ENCODE assay signal across 17 cellular contexts in the genomic region with DNA sequence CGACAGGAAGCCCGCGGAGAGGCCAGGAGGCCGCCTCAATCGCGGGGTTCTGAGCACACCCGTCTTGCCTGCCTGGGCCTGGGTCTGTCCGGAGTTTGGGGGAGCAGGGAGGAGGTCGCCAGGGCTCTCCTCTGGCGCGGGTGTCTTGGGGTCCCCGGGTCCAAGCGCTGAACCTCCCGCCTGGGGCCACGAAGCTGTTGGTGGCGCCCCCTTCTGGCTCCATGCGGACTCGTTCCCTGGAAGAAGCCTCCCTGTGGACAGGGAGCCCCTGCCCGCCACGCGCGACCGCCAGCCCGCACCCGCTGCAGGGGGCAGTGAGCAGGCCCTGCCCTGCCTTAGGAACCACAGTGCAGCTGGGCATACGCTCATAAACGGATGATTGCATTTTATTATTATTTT. TPM values are rescaled to one million over a fixed set of nuclear protein-coding genes. Genes with fewer than 3 reads are reported as not detected.
DNase-seq lines count a peak whose midpoint lies in the region; ATAC-seq, FAIRE-seq and TF ChIP-seq lines count a peak whose summit lies in the region.
"Had no signal": no experiment of that assay in that cellular context is flagged by ENCODE, and none has a peak within 500 bp of the region (broad histone marks: within the 10 kb centered on the region; RNA-seq: fewer than 3 reads in every experiment).

No MANE protein-coding gene starts in this region.

- POLR2A ChIA-PET in HepG2 (lab: Yijun Ruan, JAX): no interaction called here

- no peak for TF ChIP-seq EP300 in HepG2 (IDR thresholded peaks at IDR 0.05; ENCODE audit: low read depth in 2 of 2, low read length in 2 of 2)
- no peak for TF ChIP-seq EP300 in HepG2 (CRISPR knock-in tag; IDR thresholded peaks at IDR 0.05; ENCODE audit: borderline replicate concordance)

- no peak overlapping the region for H3K4me2 ChIP-seq in HepG2 (ENCODE audit: low read depth, low read length)
- no peak overlapping the region for H3K4me2 ChIP-seq in MM.1S (ENCODE audit: low read depth, low read length)

- H3K9ac ChIP-seq in HepG2 (ENCODE audit: insufficient read depth, low read depth, low read length) (no peak overlapping the region), MM.1S (ENCODE audit: low read length) (no peak overlapping the region)

- intact Hi-C loops in HepG2 (cut with micrococcal nuclease; ENCODE audit: unreplicated experiment): no loop called here
- intact Hi-C loops in right lobe of liver (cut with DNase I): no loop called here

- ATAC-seq in HepG2 (peak; percentile 18; the same call in 2 of the 3 replicates), right lobe of liver (no peak), GM18502 (IDR thresholded peaks at IDR 0.05; ENCODE audit: poor library complexity, unreplicated experiment) (no peak), HG03439 (IDR thresholded peaks at IDR 0.05; ENCODE audit: unreplicated experiment) (no peak)

- TF ChIP-seq POLR2A in HepG2 (IDR thresholded peaks at IDR 0.05; ENCODE audit: insufficient read depth in 1 of 2, low read depth in 2 of 2, low read length in 2 of 2) (no peak), right lobe of liver (IDR thresholded peaks at IDR 0.05) (no peak)

- H3K27ac ChIP-seq in HepG2 (ENCODE audit: extremely low read length, insufficient read depth, low read length) (no peak overlapping the region), right lobe of liver (no peak overlapping the region), WERI-Rb-1 (no peak overlapping the region), MM.1S (ENCODE audit: low read length) (no peak overlapping the region)
- H3K27ac ChIP-seq: prostate gland had no signal

- TF ChIP-seq CTCF in HepG2 (CRISPR knock-in tag; IDR thresholded peaks at IDR 0.05) (peak; percentile 57), right lobe of liver (IDR thresholded peaks at IDR 0.05) (peak in 1 of 4 donors; percentile 11), WERI-Rb-1 (IDR thresholded peaks at IDR 0.05; ENCODE audit: low read depth, low read length) (peak; percentile 65), MM.1S (IDR thresholded peaks at IDR 0.05; ENCODE audit: low read length) (no peak)

- in situ Hi-C loops in HepG2 (cut with HindIII; ENCODE audit: extremely low pct_ligation_motif_present, low pct_unique_long_range_greater_than_20kb): no loop called here

- H3K9me2 ChIP-seq in MM.1S (replicated peaks; ENCODE audit: insufficient read depth, low read length): no peaks in the 10 kb centered on the region

- H3K79me2 ChIP-seq in HepG2 (ENCODE audit: insufficient read depth, low read length): no peaks in the 10 kb centered on the region
- no peaks in the 10 kb centered on the region for H3K79me2 ChIP-seq in MM.1S (ENCODE audit: low read length)

- TF ChIP-seq RAD21 in HepG2 (CRISPR knock-in tag; IDR thresholded peaks at IDR 0.05): no peak

- no peak overlapping the region for H2AFZ ChIP-seq in HepG2 (ENCODE audit: low read length)
- H2AFZ ChIP-seq in MM.1S (ENCODE audit: low read length): no peak overlapping the region

- no peaks in the 10 kb centered on the region for H3F3A ChIP-seq in MM.1S (ENCODE audit: insufficient read depth, low read length)

- BruUV-seq in HepG2 (replicated peaks; lab: Mats Ljungman, UMichigan): no TSS peak

- H3K36me3 ChIP-seq in HepG2 (replicated peaks in 1 of 2; ENCODE audit: control insufficient read depth in 1 of 2, insufficient read depth in 2 of 2, low read length in 2 of 2): no peaks in the 10 kb centered on the region
- H3K36me3 ChIP-seq in right lobe of liver: no peaks in the 10 kb centered on the region
- H3K36me3 ChIP-seq in WERI-Rb-1: no peaks in the 10 kb centered on the region
- no peaks in the 10 kb centered on the region for H3K36me3 ChIP-seq in MM.1S (replicated peaks; ENCODE audit: insufficient read depth, low read length)
- H3K36me3 ChIP-seq: prostate gland had no signal

- H4K20me1 ChIP-seq in HepG2 (ENCODE audit: insufficient read depth, low read length): no peaks in the 10 kb centered on the region
- H4K20me1 ChIP-seq in MM.1S (ENCODE audit: insufficient read depth, low read length): no peaks in the 10 kb centered on the region

- H3K4me1 ChIP-seq in HepG2 (ENCODE audit: insufficient read depth, low read length) (0 out of 2 replicates have a peak, but pooled peaks cover 7% of the 10 kb centered on the region), right lobe of liver (no peaks in the 10 kb centered on the region), MM.1S (ENCODE audit: low read length) (no peaks in the 10 kb centered on the region)
- H3K4me1 ChIP-seq: prostate gland had no signal

- H3K27me3 ChIP-seq in HepG2 (ENCODE audit: control insufficient read depth in 1 of 2, insufficient read depth in 2 of 2, low read length in 2 of 2): 0 out of 5 replicates have a peak, but pooled peaks cover 0 to 4% of the 10 kb centered on the region in 2 experiments
- no peaks in the 10 kb centered on the region for H3K27me3 ChIP-seq in right lobe of liver
- H3K27me3 ChIP-seq in WERI-Rb-1 (ENCODE audit: insufficient read depth, low read depth, severe bottlenecking): no peaks in the 10 kb centered on the region
- H3K27me3 ChIP-seq in MM.1S (replicated peaks; ENCODE audit: insufficient read depth, low read length): no peaks in the 10 kb centered on the region

- no peak for DNase-seq in HepG2 (ENCODE audit: low spot score)
- DNase-seq in right lobe of liver: no peak
- DNase-seq in WERI-Rb-1: no peak
- DNase-seq in iPS-NIHi7 (ENCODE audit: extremely low spot score): peak; percentile 57
- no peak for DNase-seq in MM.1S
- no peak for DNase-seq in RKO (ENCODE audit: low spot score)
- DNase-seq: activated naive CD4-positive, alpha-beta T cell treated with Interleukin-2 at 50 U/mL for 16 hours; CD4-positive, CD25-positive, alpha-beta regulatory T cell; GF-D8; HCEC 1CT; head of caudate nucleus; mesenchymal stem cell; NCI-H2171; RPMI8226 had no signal

- H3K4me3 ChIP-seq in HepG2 (replicated peaks in 1 of 3; ENCODE audit: insufficient read depth in 1 of 3, low read depth in 2 of 3, low read length in 3 of 3): no peak overlapping the region
- no peak overlapping the region for H3K4me3 ChIP-seq in right lobe of liver
- no peak overlapping the region for H3K4me3 ChIP-seq in WERI-Rb-1 (ENCODE audit: low read depth, low read length)
- no peak overlapping the region for H3K4me3 ChIP-seq in MM.1S (ENCODE audit: low read length)
- H3K4me3 ChIP-seq: prostate gland had no signal

- CTCF ChIA-PET in HepG2 (lab: Yijun Ruan, JAX; ENCODE audit: low intra/inter-chr PET ratio, low total read pairs): no interaction called here

- no peak for FAIRE-seq in HepG2 (lab: Jason Lieb, UNC)

- 97% methylated on average over 18 of the region's 27 CpGs for WGBS in HepG2 (ENCODE audit: low lambda C conversion rate)
- 100% methylated on average over 2 of the region's 27 CpGs for WGBS in right lobe of liver (ENCODE audit: insufficient coverage, low coverage, low lambda C conversion rate, missing lambda C conversion rate)

- no peaks in the 10 kb centered on the region for H3K9me3 ChIP-seq in HepG2 (ENCODE audit: low read length)
- no peaks in the 10 kb centered on the region for H3K9me3 ChIP-seq in right lobe of liver
- H3K9me3 ChIP-seq in WERI-Rb-1 (ENCODE audit: severe bottlenecking): no peaks in the 10 kb centered on the region
- no peaks in the 10 kb centered on the region for H3K9me3 ChIP-seq in MM.1S (replicated peaks; ENCODE audit: insufficient read depth, low read length)
- H3K9me3 ChIP-seq: prostate gland had no signal

RNA-seq across cellular contexts. Expression of gene MCUR1, which starts 44.7 kb away (rescaled TPM):
- total RNA-seq in HepG2 (2016; rRNA removed; fragmentation: Illumina TruSeq; extraction: Trizol) (27.6 and 29.6 TPM in 2 replicates), right lobe of liver (10 to 100 TPM; 12.7 to 17.8 (median 15.2) TPM)
- total RNA-seq in HepG2 (2016; cell fraction: cytosol; rRNA removed; fragmentation: Illumina TruSeq; extraction: Trizol; ENCODE audit: low read depth): 53.0 and 63.9 TPM in 2 replicates
- total RNA-seq in HepG2 (2016; cell fraction: insoluble cytoplasmic fraction; rRNA removed; fragmentation: Illumina TruSeq; extraction: Trizol): 21.6 and 28.6 TPM in 2 replicates
- total RNA-seq in HepG2 (2016; cell fraction: membrane; rRNA removed; fragmentation: Illumina TruSeq; extraction: Trizol): 57.1 and 61.7 TPM in 2 replicates
- total RNA-seq in HepG2 (2016; cell fraction: nucleus; rRNA removed; fragmentation: Illumina TruSeq; extraction: Trizol): 13.6 and 16.9 TPM in 2 replicates
- 6.5 and 8.0 TPM in 2 replicates for polyA plus RNA-seq in HepG2 (2011; rRNA removed)
- polyA plus RNA-seq in HepG2 (2011; cell fraction: cytosol; rRNA removed): 5.1 and 6.7 TPM in 2 replicates
- 2.7 and 2.9 TPM in 2 replicates for polyA plus RNA-seq in HepG2 (2011; cell fraction: nucleus; rRNA removed)
- polyA plus RNA-seq in HepG2 (2012): 9.7 and 12.4 TPM in 2 replicates
- 115 and 150 TPM in 2 replicates for polyA plus RNA-seq in HepG2 (2016; cell fraction: cytosol; fragmentation: Illumina TruSeq; extraction: Trizol; ENCODE audit: low read depth)
- polyA plus RNA-seq in HepG2 (2016; cell fraction: insoluble cytoplasmic fraction; fragmentation: Illumina TruSeq; extraction: Trizol; ENCODE audit: low read depth): 35.0 and 35.4 TPM in 2 replicates
- 81.5 and 91.1 TPM in 2 replicates for polyA plus RNA-seq in HepG2 (2016; cell fraction: membrane; fragmentation: Illumina TruSeq; extraction: Trizol; ENCODE audit: low read depth)
- 29.5 and 30.1 TPM in 2 replicates for polyA plus RNA-seq in HepG2 (2016; cell fraction: nucleus; fragmentation: Illumina TruSeq; extraction: Trizol; ENCODE audit: insufficient read depth, low read depth)
- 6.4 and 12.9 TPM in 2 replicates for polyA minus RNA-seq in HepG2 (2011; rRNA and poly(A)+ RNA removed; ENCODE audit: low replicate concordance)
- polyA minus RNA-seq in HepG2 (2011; cell fraction: cytosol; rRNA and poly(A)+ RNA removed): 5.0 and 5.7 TPM in 2 replicates
- polyA minus RNA-seq in HepG2 (2011; cell fraction: nucleus; rRNA and poly(A)+ RNA removed): 10.2 and 13.0 TPM in 2 replicates

RNA-seq across cellular contexts. Expression of gene RANBP9, which starts 58.0 kb away (rescaled TPM):
- total RNA-seq in HepG2 (2016; rRNA removed; fragmentation: Illumina TruSeq; extraction: Trizol) (30.6 and 40.8 TPM in 2 replicates), right lobe of liver (10 to 100 TPM; 14.1 to 17.9 (median 15.9) TPM)
- total RNA-seq in HepG2 (2016; cell fraction: cytosol; rRNA removed; fragmentation: Illumina TruSeq; extraction: Trizol; ENCODE audit: low read depth): 49.4 and 57.5 TPM in 2 replicates
- 29.2 and 36.4 TPM in 2 replicates for total RNA-seq in HepG2 (2016; cell fraction: insoluble cytoplasmic fraction; rRNA removed; fragmentation: Illumina TruSeq; extraction: Trizol)
- 51.1 and 60.2 TPM in 2 replicates for total RNA-seq in HepG2 (2016; cell fraction: membrane; rRNA removed; fragmentation: Illumina TruSeq; extraction: Trizol)
- 28.5 and 30.5 TPM in 2 replicates for total RNA-seq in HepG2 (2016; cell fraction: nucleus; rRNA removed; fragmentation: Illumina TruSeq; extraction: Trizol)
- 22.4 and 26.6 TPM in 2 replicates for polyA plus RNA-seq in HepG2 (2011; rRNA removed)
- 14.8 and 16.2 TPM in 2 replicates for polyA plus RNA-seq in HepG2 (2011; cell fraction: cytosol; rRNA removed)
- 22.9 TPM in 2 replicates for polyA plus RNA-seq in HepG2 (2011; cell fraction: nucleus; rRNA removed)
- polyA plus RNA-seq in HepG2 (2012): 32.6 and 36.1 TPM in 2 replicates
- polyA plus RNA-seq in HepG2 (2016; cell fraction: cytosol; fragmentation: Illumina TruSeq; extraction: Trizol; ENCODE audit: low read depth): 8.1 and 8.7 TPM in 2 replicates
- 43.1 and 50.7 TPM in 2 replicates for polyA plus RNA-seq in HepG2 (2016; cell fraction: insoluble cytoplasmic fraction; fragmentation: Illumina TruSeq; extraction: Trizol; ENCODE audit: low read depth)
- polyA plus RNA-seq in HepG2 (2016; cell fraction: membrane; fragmentation: Illumina TruSeq; extraction: Trizol; ENCODE audit: low read depth): 23.5 and 24.1 TPM in 2 replicates
- 49.1 and 54.5 TPM in 2 replicates for polyA plus RNA-seq in HepG2 (2016; cell fraction: nucleus; fragmentation: Illumina TruSeq; extraction: Trizol; ENCODE audit: insufficient read depth, low read depth)
- 9.6 and 10.2 TPM in 2 replicates for polyA minus RNA-seq in HepG2 (2011; rRNA and poly(A)+ RNA removed; ENCODE audit: low replicate concordance)
- polyA minus RNA-seq in HepG2 (2011; cell fraction: cytosol; rRNA and poly(A)+ RNA removed): 26.9 and 31.1 TPM in 2 replicates
- 31.8 and 37.2 TPM in 2 replicates for polyA minus RNA-seq in HepG2 (2011; cell fraction: nucleus; rRNA and poly(A)+ RNA removed)
